In genomic region chr16:75251280-75252048, GRCh38 we compare ENCODE assay signal across 8 cellular contexts. TPM values are rescaled to one million over a fixed set of nuclear protein-coding genes. Genes with fewer than 3 reads are reported as not detected.
DNase-seq lines count a peak whose midpoint lies in the region; ATAC-seq, FAIRE-seq and TF ChIP-seq lines count a peak whose summit lies in the region.

TSS of gene BCAR1 (minus strand) at chr16:75251624. CDS start at chr16:75251482, 142 bp downstream.

- H3K4me1 ChIP-seq in OCI-LY1 (ENCODE audit: insufficient read depth, low read length, severe bottlenecking), result peaks cover 11% of the 10 kb centered on the region
- peaks cover 85 to 88% (median 86%) of the 10 kb centered on the region in 3 donors for H3K4me1 ChIP-seq in skeletal muscle tissue (ENCODE audit: control insufficient read depth in 3 of 3, insufficient read depth in 3 of 3, low read length in 3 of 3)

- no peak for TF ChIP-seq CTCF in OCI-LY1 (IDR thresholded peaks at IDR 0.05; ENCODE audit: low read length)

- DNase-seq in DMS53 (lab: John Stamatoyannopoulos, UW) (peak; percentile 92), GM19239 (ENCODE audit: insufficient read length, low spot score) (peak; percentile 91), cerebellar cortex (ENCODE audit: low spot score) (peak; percentile 78), iris pigment epithelial cell (ENCODE audit: low read depth) (peak; percentile 90), SKM-1 treated with dmso at 0.1 percent for 144 hours (lab: John Stamatoyannopoulos, UW; ENCODE audit: unreplicated experiment) (no peak)

- H3K27ac ChIP-seq in OCI-LY1 (ENCODE audit: low read depth, low read length, poor library complexity, severe bottlenecking) (no peak within 1 kb of the TSS), skeletal muscle tissue (ENCODE audit: low read depth, low read length) (peak within 1 kb of the TSS; percentile 96)

- H3K27me3 ChIP-seq in OCI-LY1 (ENCODE audit: insufficient read depth, low read length), result peaks cover 15% of the 10 kb centered on the region; the same call in 1 of the 2 replicates
- no peaks in the 10 kb centered on the region for H3K27me3 ChIP-seq in skeletal muscle tissue (ENCODE audit: control insufficient read depth in 3 of 3, insufficient read depth in 3 of 3, low read length in 3 of 3)

- H3K9ac ChIP-seq in OCI-LY1 (ENCODE audit: low read length) (peak within 1 kb of the TSS; percentile 62), skeletal muscle tissue (ENCODE audit: low read depth in 1 of 3, low read length in 3 of 3) (peak within 1 kb of the TSS; percentile 84 to 92 (median 87))

- FAIRE-seq in GM19239 (lab: Jason Lieb, UNC), result no peak

- H3K4me3 ChIP-seq in OCI-LY1 (ENCODE audit: low read depth, low read length, poor library complexity, severe bottlenecking), result peak within 1 kb of the TSS; percentile 68
- peak within 1 kb of the TSS; percentile 76 to 83 (median 78) for H3K4me3 ChIP-seq in skeletal muscle tissue (ENCODE audit: low read length in 3 of 3)

- H3K9me2 ChIP-seq in OCI-LY1 (ENCODE audit: low read depth, low read length), result no peaks in the 10 kb centered on the region

- H2AFZ ChIP-seq in OCI-LY1 (ENCODE audit: low read length), result no peak within 1 kb of the TSS

- H3K79me2 ChIP-seq in OCI-LY1 (ENCODE audit: insufficient read depth, low read length), result no peaks in the 10 kb centered on the region

- H3K9me3 ChIP-seq in OCI-LY1 (ENCODE audit: low read length) (no peaks in the 10 kb centered on the region), skeletal muscle tissue (ENCODE audit: control insufficient read depth in 3 of 3, low read length in 3 of 3) (no peaks in the 10 kb centered on the region)

- H3K36me3 ChIP-seq in OCI-LY1 (ENCODE audit: insufficient read depth, low read length), result no peaks in the 10 kb centered on the region
- no peaks in the 10 kb centered on the region for H3K36me3 ChIP-seq in skeletal muscle tissue (ENCODE audit: control insufficient read depth in 3 of 3, insufficient read depth in 3 of 3, low read length in 3 of 3)

- H3K4me2 ChIP-seq in OCI-LY1 (ENCODE audit: low read length), result peak within 1 kb of the TSS; percentile 76

- no peaks in the 10 kb centered on the region for H3F3A ChIP-seq in OCI-LY1 (ENCODE audit: insufficient read depth, low read length)

- ATAC-seq in HG03342 (IDR thresholded peaks at IDR 0.05; ENCODE audit: unreplicated experiment), result peak; percentile 65

- H4K20me1 ChIP-seq in OCI-LY1 (ENCODE audit: insufficient read depth, low read length), result no peaks in the 10 kb centered on the region

RNA-seq across cellular contexts. Expression of gene BCAR1, which starts in this region (rescaled TPM):
- total RNA-seq in skeletal muscle tissue, result 19.3 TPM
